In genomic region chr4:64341711-64342110, GRCh38 we compare ENCODE assay signal across 16 cellular contexts.
A peak's percentile ranks its signal among the peaks of the same experiment; 100 is the strongest.
DNase-seq lines count a peak whose midpoint lies in the region; ATAC-seq lines count a peak whose summit lies in the region.
"Had no signal": no experiment of that assay in that cellular context is flagged by ENCODE, and none has a peak within 500 bp of the region (broad histone marks: within the 10 kb centered on the region; RNA-seq: fewer than 3 reads in every experiment).

No MANE protein-coding gene starts in this region.

- H3K4ac ChIP-seq in trophoblast cell (ENCODE audit: low read depth, low read length): no peak overlapping the region

- peak; percentile 92 to 97 for ATAC-seq in left cardiac atrium
- ATAC-seq: pancreas, SK-N-SH treated with all-trans-retinoic acid at 6 μM for 48 hours had no signal

- H3K9ac ChIP-seq in trophoblast cell (ENCODE audit: low read length): no peak overlapping the region
- H3K9ac ChIP-seq: GM23248 had no signal

- H3K9me3 ChIP-seq in SJCRH30 (replicated peaks) (no peaks in the 10 kb centered on the region), trophoblast cell (ENCODE audit: insufficient read depth, low read depth, low read length) (peaks cover 3% of the 10 kb centered on the region)
- H3K9me3 ChIP-seq: pancreas had no signal

- H3K4me1 ChIP-seq in SJCRH30 (no peaks in the 10 kb centered on the region), trophoblast cell (ENCODE audit: control insufficient read depth in 1 of 2, insufficient read depth in 2 of 2, low read length in 2 of 2) (peaks cover 0 to 2% of the 10 kb centered on the region in 2 experiments)
- H3K4me1 ChIP-seq: pancreas had no signal

- H2AK5ac ChIP-seq in trophoblast cell (ENCODE audit: low read length): no peak overlapping the region

- no peak overlapping the region for H3K18ac ChIP-seq in trophoblast cell (ENCODE audit: low read length)

- no peaks in the 10 kb centered on the region for H3K79me1 ChIP-seq in trophoblast cell (ENCODE audit: low read length)

- no CpG with 5 or more reads among the region's 3 CpGs for WGBS in trophoblast cell (ENCODE audit: extremely low coverage, insufficient coverage, insufficient read length)

- no peaks in the 10 kb centered on the region for H3K79me2 ChIP-seq in trophoblast cell (ENCODE audit: control insufficient read depth, insufficient read depth, low read length, poor library complexity)

- H2AFZ ChIP-seq in trophoblast cell (ENCODE audit: insufficient read depth, low read length, poor library complexity): no peak overlapping the region
- H2AFZ ChIP-seq: GM23248 had no signal

- H2BK5ac ChIP-seq in trophoblast cell (ENCODE audit: low read depth, low read length, poor library complexity): no peak overlapping the region

- no peak overlapping the region for H3K23ac ChIP-seq in trophoblast cell (ENCODE audit: low read length)

- no peak overlapping the region for H3K4me2 ChIP-seq in trophoblast cell (ENCODE audit: low read length)

- no peak overlapping the region for H3K4me3 ChIP-seq in SJCRH30
- H3K4me3 ChIP-seq in trophoblast cell (ENCODE audit: low read depth, low read length): no peak overlapping the region
- H3K4me3 ChIP-seq: GM23248, pancreas, skin epidermis had no signal

- no peak overlapping the region for H2BK120ac ChIP-seq in trophoblast cell (ENCODE audit: insufficient read depth, low read length, poor library complexity)

- H3K27ac ChIP-seq in SJCRH30: no peak overlapping the region
- no peak overlapping the region for H3K27ac ChIP-seq in trophoblast cell (ENCODE audit: low read depth, low read length)
- H3K27ac ChIP-seq: GM23248, pancreas had no signal

- H3K27me3 ChIP-seq in SJCRH30 (no peaks in the 10 kb centered on the region; the same call in 1 of the 2 replicates), trophoblast cell (ENCODE audit: insufficient read depth, low read length) (no peaks in the 10 kb centered on the region)
- H3K27me3 ChIP-seq: pancreas had no signal

- H2BK12ac ChIP-seq in trophoblast cell (ENCODE audit: low read length): no peak overlapping the region

- DNase-seq in NCI-H1694 treated with DMSO at 0.1 percent for 48 hours (lab: John Stamatoyannopoulos, UW) (peak; percentile 91), SJCRH30 (peak; percentile 17 to 44), left cardiac atrium (peak; percentile 70), superior temporal gyrus (ENCODE audit: extremely low spot score) (peak; percentile 15), H4 (ENCODE audit: low spot score) (no peak), trophoblast cell (no peak)
- DNase-seq in stimulated activated CD4-positive, alpha-beta T cell treated with anti-CD3 and anti-CD28 coated beads, Interleukin-2, amount 100 ng/mL, for 24 hours: no peak
- DNase-seq: activated CD4-positive, alpha-beta T cell treated with anti-CD3 and anti-CD28 coated beads for 48 hours; activated CD8-positive, alpha-beta memory T cell treated with anti-CD3 and anti-CD28 coated beads, Interleukin-2, amount 50 U/mL, for 48 hours; activated gamma-delta T cell treated with Interleukin-2 at 50 U/mL for 16 hours; amygdala; GM23248; stimulated activated CD4-positive, alpha-beta T cell treated with anti-CD3 and anti-CD28 coated beads, Interleukin-4, amount 100 ng/mL, for 4 hours had no signal

- no peak overlapping the region for H3K14ac ChIP-seq in trophoblast cell (ENCODE audit: low read length)

- no peak overlapping the region for H4K12ac ChIP-seq in trophoblast cell (ENCODE audit: low read depth, low read length)

- no peak overlapping the region for H4K91ac ChIP-seq in trophoblast cell (ENCODE audit: low read depth, low read length)

- intact Hi-C loops in left cardiac atrium (cut with DNase I): no loop called here

- no peaks in the 10 kb centered on the region for H3K36me3 ChIP-seq in SJCRH30
- H3K36me3 ChIP-seq in trophoblast cell (ENCODE audit: control insufficient read depth in 1 of 2, insufficient read depth in 2 of 2, low read length in 2 of 2): peaks cover 0 to 1% of the 10 kb centered on the region in 2 experiments
- H3K36me3 ChIP-seq: pancreas had no signal

- H4K8ac ChIP-seq in trophoblast cell (ENCODE audit: low read depth, low read length): no peak overlapping the region

Comparison
In these comparisons a context has a peak if more than half of its experiments do, and no peak if none do; other contexts are left out.
1. DNase-seq: peak in NCI-H1694 treated with DMSO at 0.1 percent for 48 hours (single experiment), SJCRH30 (2 of 2), left cardiac atrium (single experiment) and superior temporal gyrus (single experiment); none in H4 (single experiment), stimulated activated CD4-positive, alpha-beta T cell treated with anti-CD3 and anti-CD28 coated beads, Interleukin-2, amount 100 ng/mL, for 24 hours (0 of 2) and trophoblast cell (0 of 2).